In the genomic region with DNA sequence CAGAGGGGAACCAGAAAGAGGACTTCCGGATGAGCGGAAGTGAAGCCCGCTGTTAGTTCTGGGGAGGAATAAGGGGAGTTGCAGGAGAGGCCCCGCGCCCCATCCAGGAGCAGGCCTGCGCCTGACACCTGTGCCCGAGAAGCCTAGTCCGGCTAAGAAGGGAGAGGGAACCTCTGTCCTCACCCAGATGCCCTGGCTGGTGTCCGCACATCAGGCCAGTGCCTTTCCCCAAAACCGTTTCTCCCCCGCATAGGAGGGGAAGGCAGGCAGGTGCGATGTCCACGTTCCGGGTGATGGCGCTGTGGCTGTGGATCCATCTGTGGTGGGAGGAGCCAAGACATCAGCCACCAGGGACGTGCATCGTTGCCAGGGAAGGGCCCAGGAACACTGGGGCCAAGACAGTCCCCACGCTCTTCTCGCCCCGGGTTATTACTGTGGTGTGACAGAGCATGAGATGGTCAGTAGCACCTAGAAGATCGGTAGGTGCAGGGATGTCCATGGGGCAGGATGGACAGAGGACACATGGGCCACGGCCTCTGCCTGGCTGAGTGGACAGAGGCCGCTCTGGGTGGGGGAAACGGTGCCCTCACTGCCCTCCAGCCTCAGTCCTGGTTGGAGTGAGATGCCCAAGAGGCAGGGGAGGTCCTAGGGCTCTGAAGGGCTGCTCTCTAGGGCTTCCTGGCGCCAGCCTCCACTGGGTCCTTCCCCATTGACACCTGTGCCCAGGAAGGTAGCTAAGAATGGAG, we compare ENCODE assay signal across 24 cellular contexts.
DNase-seq lines count a peak whose midpoint lies in the region; ATAC-seq, FAIRE-seq and TF ChIP-seq lines count a peak whose summit lies in the region.
"Had no signal": no experiment of that assay in that cellular context is flagged by ENCODE, and none has a peak within 500 bp of the region (broad histone marks: within the 10 kb centered on the region; RNA-seq: fewer than 3 reads in every experiment).

No MANE protein-coding gene starts in this region.

- H3K9me3 ChIP-seq in naive thymus-derived CD4-positive, alpha-beta T cell (ENCODE audit: control insufficient read depth in 2 of 3, low read length in 3 of 3) = no peaks in the 10 kb centered on the region
- H3K9me3 ChIP-seq: heart right ventricle, SK-N-SH, suprapubic skin had no signal

- TF ChIP-seq POLR2A in GM12891 (IDR thresholded peaks at IDR 0.05; ENCODE audit: low read depth, low read length) = peak; percentile 58

- peak overlapping the region; percentile 51 for H3K27ac Mint-ChIP-seq in activated T-cell treated with anti-CD3 and anti-CD28 coated beads, Interleukin-2, amount 50 U/mL, for 72 hours
- H3K27ac Mint-ChIP-seq in naive thymus-derived CD4-positive, alpha-beta T cell = peak overlapping the region in 7 of 9 donors; percentile 13 to 87 (median 79)
- H3K27ac Mint-ChIP-seq: mesothelial cell of epicardium; nephron; progenitor cell of endocrine pancreas; T-helper 2 cell treated with Interferon-gamma antibody and Interleukin-4, amounts not matched to agents 5 μg/mL and 100 μg/mL, for 36 hours had no signal

- TF ChIP-seq CTCF in bronchial epithelial cell (IDR thresholded peaks at IDR 0.05; ENCODE audit: insufficient read depth, low read length, severe bottlenecking) (no peak), foreskin keratinocyte (conservative IDR thresholded peaks at IDR 0.05) (no peak)

- no peak overlapping the region for H3K4me3 ChIP-seq in bronchial epithelial cell (ENCODE audit: low read depth, low read length)
- H3K4me3 ChIP-seq in naive thymus-derived CD4-positive, alpha-beta T cell (ENCODE audit: low read length) = no peak overlapping the region
- H3K4me3 ChIP-seq: heart right ventricle, suprapubic skin had no signal

- H3K4me3 Mint-ChIP-seq in activated T-cell treated with anti-CD3 and anti-CD28 coated beads, Interleukin-2, amount 50 U/mL, for 72 hours = no peak overlapping the region
- peak overlapping the region in 1 of 10 donors; percentile 19 for H3K4me3 Mint-ChIP-seq in naive thymus-derived CD4-positive, alpha-beta T cell
- H3K4me3 Mint-ChIP-seq: mesothelial cell of epicardium; nephron; T-helper 2 cell treated with Interferon-gamma antibody and Interleukin-4, amounts not matched to agents 5 μg/mL and 100 μg/mL, for 36 hours had no signal

- no peaks in the 10 kb centered on the region for H3K9me3 Mint-ChIP-seq in activated T-cell treated with anti-CD3 and anti-CD28 coated beads, Interleukin-2, amount 50 U/mL, for 72 hours
- H3K9me3 Mint-ChIP-seq in naive thymus-derived CD4-positive, alpha-beta T cell = peaks cover 0 to 5% (median 0%) of the 10 kb centered on the region in 11 donors
- H3K9me3 Mint-ChIP-seq: mesothelial cell of epicardium; nephron; T-helper 2 cell treated with Interferon-gamma antibody and Interleukin-4, amounts not matched to agents 5 μg/mL and 100 μg/mL, for 36 hours had no signal

- H3K27me3 ChIP-seq in bronchial epithelial cell (ENCODE audit: control insufficient read depth, insufficient read depth, low read length) = no peaks in the 10 kb centered on the region
- no peaks in the 10 kb centered on the region for H3K27me3 ChIP-seq in naive thymus-derived CD4-positive, alpha-beta T cell (ENCODE audit: control insufficient read depth in 2 of 2, insufficient read depth in 2 of 2, low read length in 2 of 2)
- no peaks in the 10 kb centered on the region for H3K27me3 ChIP-seq in foreskin keratinocyte
- H3K27me3 ChIP-seq: heart right ventricle, suprapubic skin had no signal

- no peak for DNase-seq in activated T-cell treated with anti-CD3 and anti-CD28 coated beads, Interleukin-2, amount 50 U/mL, for 72 hours
- no peak for DNase-seq in activated T-cell treated with anti-CD3 and anti-CD28 coated beads, Interleukin-2, amount 50 U/mL, for 1 hour
- DNase-seq in GM12891 (ENCODE audit: insufficient read length, low spot score) (no peak), bronchial epithelial cell (ENCODE audit: low read depth) (no peak), NCI-H748 treated with DMSO at 0.1 percent for 48 hours (lab: John Stamatoyannopoulos, UW) (no peak), ureter (ENCODE audit: low spot score) (no peak), foreskin keratinocyte (no peak)
- DNase-seq in naive thymus-derived CD4-positive, alpha-beta T cell = no peak
- DNase-seq: C1 segment of cervical spinal cord, GDM1, heart right ventricle, KG1, NCI-H146, NCI-H526 treated with DMSO at 0.1 percent for 48 hours, SK-N-SH, WERI-Rb-1 had no signal

- CTCF ChIA-PET in naive thymus-derived CD4-positive, alpha-beta T cell (lab: Charles Lee) = no interaction called here

- H3K36me3 ChIP-seq in bronchial epithelial cell (ENCODE audit: control insufficient read depth, insufficient read depth, low read length) = no peaks in the 10 kb centered on the region
- peaks cover 13 to 98% (median 59%) of the 10 kb centered on the region in 3 experiments for H3K36me3 ChIP-seq in naive thymus-derived CD4-positive, alpha-beta T cell (ENCODE audit: control insufficient read depth in 2 of 3, insufficient read depth in 3 of 3, low read length in 3 of 3)
- H3K36me3 ChIP-seq: WERI-Rb-1 had no signal

- FAIRE-seq in GM12891 (lab: Jason Lieb, UNC) (no peak), bronchial epithelial cell (lab: Jason Lieb, UNC) (peak; percentile 13)
- FAIRE-seq: urothelium cell line had no signal

- ATAC-seq in activated T-cell treated with anti-CD3 and anti-CD28 coated beads, Interleukin-2, amount 50 U/mL, for 72 hours (replicated peaks in 1 of 2) = peak in 1 of 2 donors; percentile 8
- no peak for ATAC-seq in naive thymus-derived CD4-positive, alpha-beta T cell
- ATAC-seq in foreskin keratinocyte = no peak
- ATAC-seq: left lobe of liver had no signal

- POLR2A ChIA-PET in naive thymus-derived CD4-positive, alpha-beta T cell (lab: Charles Lee) = interaction anchor here (0.7 kb wide), 1 partner anchor 10 kb away, joined by 3 read pairs; no protein-coding TSS in a partner anchor

- no peak overlapping the region for H3K27ac ChIP-seq in naive thymus-derived CD4-positive, alpha-beta T cell (ENCODE audit: low read depth, low read length)
- H3K27ac ChIP-seq in foreskin keratinocyte = no peak overlapping the region
- H3K27ac ChIP-seq: heart right ventricle, RWPE1, suprapubic skin, WERI-Rb-1 had no signal

- intact Hi-C loops in naive thymus-derived CD4-positive, alpha-beta T cell (cut with micrococcal nuclease) = no loop called here

- peaks cover 12 to 41% of the 10 kb centered on the region in 2 donors for H3K36me3 Mint-ChIP-seq in activated T-cell treated with anti-CD3 and anti-CD28 coated beads, Interleukin-2, amount 50 U/mL, for 72 hours (ENCODE audit: insufficient read depth in 2 of 2)
- peaks cover 3 to 51% (median 26%) of the 10 kb centered on the region in 5 donors for H3K36me3 Mint-ChIP-seq in naive thymus-derived CD4-positive, alpha-beta T cell

- peaks cover 0 to 4% of the 10 kb centered on the region in 2 donors for H3K4me1 ChIP-seq in naive thymus-derived CD4-positive, alpha-beta T cell (ENCODE audit: control insufficient read depth in 2 of 2, insufficient read depth in 2 of 2, low read length in 2 of 2)
- H3K4me1 ChIP-seq in foreskin keratinocyte = no peaks in the 10 kb centered on the region
- H3K4me1 ChIP-seq: heart right ventricle, suprapubic skin had no signal

- no peaks in the 10 kb centered on the region for H3K27me3 Mint-ChIP-seq in activated T-cell treated with anti-CD3 and anti-CD28 coated beads, Interleukin-2, amount 50 U/mL, for 72 hours (ENCODE audit: low read depth)
- no peaks in the 10 kb centered on the region for H3K27me3 Mint-ChIP-seq in naive thymus-derived CD4-positive, alpha-beta T cell

- peaks cover 20% of the 10 kb centered on the region for H3K4me1 Mint-ChIP-seq in activated T-cell treated with anti-CD3 and anti-CD28 coated beads, Interleukin-2, amount 50 U/mL, for 72 hours (ENCODE audit: low read depth)
- peaks cover 9 to 27% (median 15%) of the 10 kb centered on the region in 7 donors for H3K4me1 Mint-ChIP-seq in naive thymus-derived CD4-positive, alpha-beta T cell

TF ChIP-seq in GM12891, 5 proteins besides CTCF, POLR2A, EP300 and RAD21:
- TF ChIP-seq POLR2AphosphoS5 (IDR thresholded peaks at IDR 0.05; ENCODE audit: low read depth, low read length) = peak; percentile 55
- no peak for TF ChIP-seq SPI1 (IDR thresholded peaks at IDR 0.05; ENCODE audit: low read depth, low read length)
